17 cellular contexts compared by ENCODE assay signal in the genomic region with DNA sequence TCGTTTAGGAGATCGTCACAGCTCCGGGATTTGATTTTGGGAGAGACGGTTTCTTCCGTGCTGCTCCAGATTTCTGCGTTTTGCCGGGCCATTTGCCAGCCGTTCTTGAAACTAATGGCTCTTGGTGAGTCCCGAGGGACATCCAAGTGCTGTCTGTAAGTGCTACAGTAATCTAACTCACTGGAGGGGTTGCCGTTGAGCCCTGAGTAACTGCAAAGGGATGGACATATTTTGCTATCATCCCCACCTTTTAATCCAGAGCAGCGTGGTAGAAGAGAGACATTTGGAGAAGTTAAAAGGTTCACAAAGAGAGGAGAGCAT.
"Had no signal": no experiment of that assay in that cellular context is flagged by ENCODE, and none has a peak within 500 bp of the region (broad histone marks: within the 10 kb centered on the region; RNA-seq: fewer than 3 reads in every experiment).

No MANE protein-coding gene starts in this region.

- H3K27me3 ChIP-seq: left lung, sigmoid colon, upper lobe of left lung, vagina had no signal

- H3K9me3 ChIP-seq: left lung, sigmoid colon, upper lobe of left lung, vagina had no signal

- ATAC-seq: activated CD4-positive, alpha-beta T cell treated with anti-CD3 and anti-CD28 coated beads for 36 hours; activated CD8-positive, alpha-beta memory T cell treated with anti-CD3 and anti-CD28 coated beads, Interleukin-2, amount 10 ng/mL, durations not matched to agents 7 days and 5 days; activated CD8-positive, alpha-beta T cell treated with anti-CD3 and anti-CD28 coated beads, Interleukin-2, amount 10 ng/mL, durations not matched to agents 7 days and 5 days; activated naive CD8-positive, alpha-beta T cell treated with anti-CD3 and anti-CD28 coated beads, Interleukin-2, amount 50 U/mL, for 24 hours; esophagus mucosa; left lung; stimulated activated effector memory CD8-positive, alpha-beta T cell treated with anti-CD3 and anti-CD28 coated beads, Interleukin-12 subunit alpha, Interleukin-12 subunit beta, amount 100 ng/mL, for 72 hours had no signal

- DNase-seq: activated CD4-positive, alpha-beta T cell treated with anti-CD3 and anti-CD28 coated beads for 36 hours; activated CD4-positive, CD25-positive, alpha-beta regulatory T cell; activated CD8-positive, alpha-beta memory T cell treated with anti-CD3 and anti-CD28 coated beads, Interleukin-2, amount 10 ng/mL, durations not matched to agents 7 days and 5 days; activated CD8-positive, alpha-beta T cell treated with anti-CD3 and anti-CD28 coated beads, Interleukin-2, amount 10 ng/mL, durations not matched to agents 7 days and 5 days; activated naive CD8-positive, alpha-beta T cell treated with anti-CD3 and anti-CD28 coated beads, Interleukin-2, amount 50 U/mL, for 24 hours; activated T-cell treated with anti-CD3 and anti-CD28 coated beads, Interleukin-2, amount 50 U/mL, for 48 hours; amygdala; endodermal cell; foreskin fibroblast; left lung; sigmoid colon; small intestine; stimulated activated CD4-positive, alpha-beta T cell treated with anti-CD3 and anti-CD28 coated beads, Interleukin-4, amount 100 ng/mL, for 24 hours had no signal

- H3K36me3 ChIP-seq: vagina had no signal

- H3K4me3 ChIP-seq: left lung, sigmoid colon, upper lobe of left lung, vagina had no signal

- H3K4me1 ChIP-seq: left lung, sigmoid colon, upper lobe of left lung, vagina had no signal

- H3K27ac ChIP-seq: left lung, sigmoid colon, upper lobe of left lung, vagina had no signal
